Comparison of ENCODE assay signal across 26 cellular contexts in genomic region chr22:49104434-49104833, GRCh38.
"Had no signal": no experiment of that assay in that cellular context is flagged by ENCODE, and none has a peak within 500 bp of the region (broad histone marks: within the 10 kb centered on the region; RNA-seq: fewer than 3 reads in every experiment).

No MANE protein-coding gene starts in this region.

- DNase-seq: activated CD4-positive, alpha-beta T cell treated with anti-CD3 and anti-CD28 coated beads, Interleukin-2, amount 10 ng/mL, durations not matched to agents 24 days and 14 days; activated CD4-positive, alpha-beta T cell treated with anti-CD3 and anti-CD28 coated beads, Interleukin-2, amount 50 U/mL, for 48 hours; activated CD4-positive, CD25-positive, alpha-beta regulatory T cell treated with anti-CD3 and anti-CD28 coated beads, Interleukin-2, amount 50 U/mL, for 72 hours; activated CD8-positive, alpha-beta memory T cell treated with anti-CD3 and anti-CD28 coated beads for 24 hours; activated effector memory CD4-positive, alpha-beta T cell treated with anti-CD3 and anti-CD28 coated beads, Interleukin-2, amount 50 U/mL, for 16 hours; activated naive CD4-positive, alpha-beta T cell treated with Interleukin-2 at 50 U/mL for 16 hours; activated naive CD8-positive, alpha-beta T cell treated with anti-CD3 and anti-CD28 coated beads, Interleukin-2, amount 50 U/mL, for 24 hours; activated T-cell treated with anti-CD3 and anti-CD28 coated beads, Interleukin-2, amount 50 U/mL, for 4 hours; amniotic stem cell; body of pancreas; Karpas-422; MM.1S; NCI-H1436; NCI-H345; NCI-H510A; NCI-H526 treated with DMSO at 0.1 percent for 48 hours; Peyer's patch; Right ventricle myocardium superior; SW 1271 had no signal

- H3K4me3 ChIP-seq: ascending aorta, body of pancreas, cardiac muscle cell, K562, Peyer's patch, SJSA1 had no signal

- H3K36me3 Mint-ChIP-seq: activated naive CD4-positive, alpha-beta T cell treated with anti-CD3 and anti-CD28 coated beads, Interleukin-2, amount 50 U/mL, for 72 hours had no signal

- H3K4me1 ChIP-seq: body of pancreas, Peyer's patch, SJSA1 had no signal

- H3K27ac ChIP-seq: ascending aorta, body of pancreas, cardiac muscle cell, Peyer's patch, RWPE1, SJSA1 had no signal

- H3K36me3 ChIP-seq: ascending aorta, cardiac muscle cell, Peyer's patch, SJSA1 had no signal

- H3K9me3 ChIP-seq: ascending aorta, body of pancreas, Peyer's patch had no signal

- H3K27ac Mint-ChIP-seq: activated CD4-positive, alpha-beta T cell treated with anti-CD3 and anti-CD28 coated beads, Interleukin-2, amount 10 ng/mL, durations not matched to agents 24 days and 14 days; activated naive CD4-positive, alpha-beta T cell treated with anti-CD3 and anti-CD28 coated beads, Interleukin-2, amount 50 U/mL, for 72 hours; activated naive CD8-positive, alpha-beta T cell treated with anti-CD3 and anti-CD28 coated beads, Interleukin-2, amount 50 U/mL, for 24 hours had no signal

- H3K9me3 Mint-ChIP-seq: activated CD4-positive, alpha-beta T cell treated with anti-CD3 and anti-CD28 coated beads, Interleukin-2, amount 10 ng/mL, durations not matched to agents 24 days and 14 days; activated naive CD4-positive, alpha-beta T cell treated with anti-CD3 and anti-CD28 coated beads, Interleukin-2, amount 50 U/mL, for 72 hours; activated naive CD8-positive, alpha-beta T cell treated with anti-CD3 and anti-CD28 coated beads, Interleukin-2, amount 50 U/mL, for 24 hours; activated T-cell treated with anti-CD3 and anti-CD28 coated beads, Interleukin-2, amount 50 U/mL, for 4 hours had no signal

- ATAC-seq: activated naive CD4-positive, alpha-beta T cell treated with anti-CD3 and anti-CD28 coated beads, Interleukin-2, amount 50 U/mL, for 72 hours; activated naive CD8-positive, alpha-beta T cell treated with anti-CD3 and anti-CD28 coated beads, Interleukin-2, amount 50 U/mL, for 24 hours; activated T-cell treated with anti-CD3 and anti-CD28 coated beads, Interleukin-2, amount 50 U/mL, for 4 hours; body of pancreas; K562; SK-N-SH treated with all-trans-retinoic acid at 6 μM for 48 hours had no signal

- H3K4me3 Mint-ChIP-seq: activated CD4-positive, alpha-beta T cell treated with anti-CD3 and anti-CD28 coated beads, Interleukin-2, amount 10 ng/mL, durations not matched to agents 24 days and 14 days; activated naive CD8-positive, alpha-beta T cell treated with anti-CD3 and anti-CD28 coated beads, Interleukin-2, amount 50 U/mL, for 24 hours; activated T-cell treated with anti-CD3 and anti-CD28 coated beads, Interleukin-2, amount 50 U/mL, for 4 hours had no signal

- H3K4me1 Mint-ChIP-seq: activated CD4-positive, alpha-beta T cell treated with anti-CD3 and anti-CD28 coated beads, Interleukin-2, amount 10 ng/mL, durations not matched to agents 24 days and 14 days; activated naive CD8-positive, alpha-beta T cell treated with anti-CD3 and anti-CD28 coated beads, Interleukin-2, amount 50 U/mL, for 24 hours had no signal

- H3K27me3 Mint-ChIP-seq: activated CD4-positive, alpha-beta T cell treated with anti-CD3 and anti-CD28 coated beads, Interleukin-2, amount 10 ng/mL, durations not matched to agents 24 days and 14 days had no signal

- H3K27me3 ChIP-seq: ascending aorta, body of pancreas, cardiac muscle cell, Peyer's patch, SJSA1 had no signal

- FAIRE-seq: K562 had no signal
